ENCODE assay signal across 17 cellular contexts in the genomic region with DNA sequence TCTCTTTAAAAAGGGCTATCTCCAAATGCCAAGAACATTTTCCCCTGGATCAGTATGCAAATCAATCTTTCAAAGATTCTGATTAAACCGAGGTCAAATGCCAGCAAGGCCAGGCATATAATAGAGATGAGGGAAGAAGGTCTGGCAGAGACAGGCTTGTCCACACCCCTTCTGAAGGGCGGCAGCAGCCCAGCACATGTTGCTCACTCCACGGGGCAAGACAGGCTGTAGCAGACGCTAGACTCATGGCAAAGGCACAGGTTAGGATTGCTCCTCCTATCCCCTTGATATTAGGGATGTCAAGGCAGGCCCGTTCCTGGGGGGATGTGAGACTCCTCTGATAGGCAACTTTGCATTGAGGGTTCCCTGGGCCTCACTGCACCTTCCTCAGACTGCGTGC.
DNase-seq lines count a peak whose midpoint lies in the region; TF ChIP-seq lines count a peak whose summit lies in the region.
"Had no signal": no experiment of that assay in that cellular context is flagged by ENCODE, and none has a peak within 500 bp of the region (broad histone marks: within the 10 kb centered on the region; RNA-seq: fewer than 3 reads in every experiment).

No MANE protein-coding gene starts in this region.

- CTCF ChIA-PET in A673 (lab: Charles Lee): no interaction called here

- H2BK120ac ChIP-seq in trophoblast cell (ENCODE audit: insufficient read depth, low read length, poor library complexity): no peak overlapping the region

- H3K4ac ChIP-seq in trophoblast cell (ENCODE audit: low read depth, low read length): no peak overlapping the region

- H3K79me2 ChIP-seq in Karpas-422 (ENCODE audit: low read length) (no peaks in the 10 kb centered on the region), trophoblast cell (ENCODE audit: control insufficient read depth, insufficient read depth, low read length, poor library complexity) (no peaks in the 10 kb centered on the region)

- no peak overlapping the region for H4K8ac ChIP-seq in trophoblast cell (ENCODE audit: low read depth, low read length)

- peaks cover 27% of the 10 kb centered on the region for H3K4me1 ChIP-seq in A673 (ENCODE audit: insufficient read depth, low read length, poor library complexity, severe bottlenecking)
- H3K4me1 ChIP-seq in Karpas-422 (ENCODE audit: low read length): peaks cover 36% of the 10 kb centered on the region
- H3K4me1 ChIP-seq in trophoblast cell (ENCODE audit: control insufficient read depth in 1 of 2, insufficient read depth in 2 of 2, low read length in 2 of 2): no peaks in the 10 kb centered on the region
- H3K4me1 ChIP-seq in spleen: peaks cover 0 to 5% (median 2%) of the 10 kb centered on the region in 6 donors
- H3K4me1 ChIP-seq: A549, HAP-1 had no signal

- no peak overlapping the region for H3K4me3 ChIP-seq in A673 (ENCODE audit: low read depth, low read length, poor library complexity, severe bottlenecking)
- no peak overlapping the region for H3K4me3 ChIP-seq in Karpas-422 (ENCODE audit: low read length)
- H3K4me3 ChIP-seq in trophoblast cell (ENCODE audit: low read depth, low read length): no peak overlapping the region
- no peak overlapping the region for H3K4me3 ChIP-seq in spleen
- H3K4me3 ChIP-seq: A549, HAP-1 had no signal

- no TSS peak for BruUV-seq in A673 (replicated peaks; lab: Mats Ljungman, UMichigan)

- H3K79me1 ChIP-seq in trophoblast cell (ENCODE audit: low read length): no peaks in the 10 kb centered on the region

- H2AK5ac ChIP-seq in trophoblast cell (ENCODE audit: low read length): no peak overlapping the region

- no peaks in the 10 kb centered on the region for H3K36me3 ChIP-seq in A673 (ENCODE audit: insufficient read depth, low read length, poor library complexity, severe bottlenecking)
- no peaks in the 10 kb centered on the region for H3K36me3 ChIP-seq in Karpas-422 (ENCODE audit: insufficient read depth, low read length)
- H3K36me3 ChIP-seq in trophoblast cell (ENCODE audit: control insufficient read depth in 1 of 2, insufficient read depth in 2 of 2, low read length in 2 of 2): no peaks in the 10 kb centered on the region
- no peaks in the 10 kb centered on the region for H3K36me3 ChIP-seq in spleen
- H3K36me3 ChIP-seq: HAP-1 had no signal

- H3K27ac ChIP-seq in A673 (ENCODE audit: low read depth, low read length, poor library complexity, severe bottlenecking) (peak overlapping the region; percentile 81), Karpas-422 (ENCODE audit: low read length) (no peak overlapping the region), trophoblast cell (ENCODE audit: low read depth, low read length) (no peak overlapping the region), spleen (no peak overlapping the region)
- H3K27ac ChIP-seq: 22Rv1, A549 had no signal

- no peak for TF ChIP-seq POLR2A in spleen (IDR thresholded peaks at IDR 0.05)

- no peak overlapping the region for H4K91ac ChIP-seq in trophoblast cell (ENCODE audit: low read depth, low read length)

- H3K9me3 ChIP-seq in A673 (ENCODE audit: low read depth, low read length, poor library complexity, severe bottlenecking): peaks cover 11% of the 10 kb centered on the region
- no peaks in the 10 kb centered on the region for H3K9me3 ChIP-seq in Karpas-422 (ENCODE audit: low read length)
- H3K9me3 ChIP-seq in trophoblast cell (ENCODE audit: insufficient read depth, low read depth, low read length): peaks cover 2% of the 10 kb centered on the region
- H3K9me3 ChIP-seq in spleen: peaks cover 0 to 8% (median 0%) of the 10 kb centered on the region in 8 donors
- H3K9me3 ChIP-seq: HAP-1 had no signal

- POLR2A ChIA-PET in A673 (lab: Charles Lee; ENCODE audit: low non-redundant PET): no interaction called here

- no peaks in the 10 kb centered on the region for H3K27me3 ChIP-seq in A673 (replicated peaks; ENCODE audit: insufficient read depth, low read depth, low read length, poor library complexity)
- H3K27me3 ChIP-seq in Karpas-422 (ENCODE audit: low read length): no peaks in the 10 kb centered on the region
- H3K27me3 ChIP-seq in trophoblast cell (ENCODE audit: insufficient read depth, low read length): no peaks in the 10 kb centered on the region
- H3K27me3 ChIP-seq in spleen (replicated peaks in 1 of 7): no peaks in the 10 kb centered on the region

- TF ChIP-seq CTCF in A673 (conservative IDR thresholded peaks at IDR 0.05; ENCODE audit: low read depth, low read length) (no peak), spleen (IDR thresholded peaks at IDR 0.05 in 8 of 11, conservative IDR thresholded peaks at IDR 0.05 in 3 of 11) (no peak)

- no CpG with 5 or more reads among the region's 6 CpGs for WGBS in trophoblast cell (ENCODE audit: extremely low coverage, insufficient coverage, insufficient read length)
- 62 to 80% (median 76%) methylated on average over 4 to 6 of the region's 6 CpGs for WGBS in spleen, 5 donors

- H3K4me2 ChIP-seq in Karpas-422 (ENCODE audit: low read depth, low read length, poor library complexity, severe bottlenecking) (no peak overlapping the region), trophoblast cell (ENCODE audit: low read length) (no peak overlapping the region)
- H3K4me2 ChIP-seq: A549 had no signal

- no peak overlapping the region for H3K14ac ChIP-seq in trophoblast cell (ENCODE audit: low read length)

- H4K20me1 ChIP-seq in Karpas-422 (ENCODE audit: insufficient read depth, low read depth, low read length): no peaks in the 10 kb centered on the region

- H2AFZ ChIP-seq in Karpas-422 (ENCODE audit: low read length) (no peak overlapping the region), trophoblast cell (ENCODE audit: insufficient read depth, low read length, poor library complexity) (no peak overlapping the region)

- H3K9me2 ChIP-seq in Karpas-422 (replicated peaks; ENCODE audit: insufficient read depth, low read length): no peaks in the 10 kb centered on the region

- H4K12ac ChIP-seq in trophoblast cell (ENCODE audit: low read depth, low read length): no peak overlapping the region

- H3K9ac ChIP-seq in Karpas-422 (ENCODE audit: low read length) (no peak overlapping the region), trophoblast cell (ENCODE audit: low read length) (no peak overlapping the region)

- intact Hi-C loops in A673 (cut with micrococcal nuclease; ENCODE audit: unreplicated experiment) (no loop called here), spleen (cut with DNase I; ENCODE audit: low total_unique reads) (no loop called here)

- H2BK12ac ChIP-seq in trophoblast cell (ENCODE audit: low read length): no peak overlapping the region

- H3K23ac ChIP-seq in trophoblast cell (ENCODE audit: low read length): no peak overlapping the region

- DNase-seq in A673 (ENCODE audit: low spot score): no peak
- peak; percentile 43 for DNase-seq in Karpas-422
- peak; percentile 25 for DNase-seq in mucosa of gallbladder (ENCODE audit: low spot score)
- DNase-seq in trophoblast cell: peak; percentile 27 to 69
- DNase-seq in spleen: no peak
- DNase-seq in GOT3 (lab: John Stamatoyannopoulos, UW): no peak
- no peak for DNase-seq in DMS53 treated with DMSO at 0.1 percent for 48 hours (lab: John Stamatoyannopoulos, UW; ENCODE audit: unreplicated experiment)
- DNase-seq: C1 segment of cervical spinal cord; CD4-positive, CD25-positive, alpha-beta regulatory T cell; CD8-positive, alpha-beta memory T cell; COR-L47; DMS 273 treated with DMSO at 0.1 percent for 48 hours; DMS53; GDM1 had no signal

- H3K18ac ChIP-seq in trophoblast cell (ENCODE audit: low read length): no peak overlapping the region

- no peak overlapping the region for H2BK5ac ChIP-seq in trophoblast cell (ENCODE audit: low read depth, low read length, poor library complexity)

Comparison
In these comparisons a context has a peak if more than half of its experiments do, and no peak if none do; other contexts are left out.
1. DNase-seq: peak in Karpas-422 (single experiment), mucosa of gallbladder (single experiment) and trophoblast cell (2 of 2); none in A673 (single experiment), spleen (single experiment), GOT3 (single experiment) and DMS53 treated with DMSO at 0.1 percent for 48 hours (single experiment).